Comparison of ENCODE assay signal across 8 cellular contexts in the genomic region with DNA sequence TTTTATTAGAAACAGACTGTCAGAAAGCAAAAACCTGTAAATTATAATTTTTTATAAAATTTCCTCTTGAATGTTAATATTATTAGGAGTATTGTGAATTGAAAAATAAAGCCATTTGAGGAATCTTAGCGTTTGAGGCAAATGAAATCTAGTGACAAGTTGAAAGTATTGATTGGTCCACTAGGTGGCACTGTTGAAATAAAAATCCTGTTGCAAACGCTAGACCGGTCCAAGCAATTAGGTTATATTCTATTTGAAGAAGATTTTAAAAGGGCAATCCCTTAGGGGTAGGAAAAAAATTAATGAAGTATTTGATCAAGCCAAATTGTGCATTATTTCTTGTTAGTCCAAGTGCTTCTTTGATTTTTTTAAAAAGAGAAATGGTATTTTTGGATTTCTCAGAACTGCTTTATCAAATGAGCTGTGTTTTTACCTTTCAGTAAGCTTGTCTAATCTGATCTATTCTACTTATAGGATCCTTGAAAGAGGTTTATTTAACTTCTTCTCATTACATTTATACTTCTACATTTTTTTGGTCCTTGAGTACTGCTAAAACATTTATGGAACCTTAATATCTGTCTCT. TPM values are rescaled to one million over a fixed set of nuclear protein-coding genes. Genes with fewer than 3 reads are reported as not detected.
DNase-seq lines count a peak whose midpoint lies in the region; ATAC-seq and TF ChIP-seq lines count a peak whose summit lies in the region.

No MANE protein-coding gene starts in this region.

- no peak overlapping the region for H4K91ac ChIP-seq in trophoblast cell (ENCODE audit: low read depth, low read length)

- no peak overlapping the region for H3K23ac ChIP-seq in trophoblast cell (ENCODE audit: low read length)

- intact Hi-C loops in cardiac septum (cut with DNase I) = no loop called here

- H3K4me2 ChIP-seq in trophoblast cell (ENCODE audit: low read length) = no peak overlapping the region

- H3K27ac Mint-ChIP-seq in T-helper 17 cell = no peak overlapping the region

- no peak overlapping the region for H3K4me3 Mint-ChIP-seq in T-helper 17 cell

- ATAC-seq in T-helper 17 cell = peak; percentile 66
- ATAC-seq in foreskin keratinocyte = peak; percentile 75
- no peak for ATAC-seq in GM19467 (IDR thresholded peaks at IDR 0.05; ENCODE audit: unreplicated experiment)

- no peak overlapping the region for H3K4ac ChIP-seq in trophoblast cell (ENCODE audit: low read depth, low read length)

- TF ChIP-seq CTCF in cardiac muscle cell (IDR thresholded peaks at IDR 0.05; ENCODE audit: low read depth, low read length) (peak; percentile 62), foreskin keratinocyte (conservative IDR thresholded peaks at IDR 0.05) (peak; percentile 79)

- H2AFZ ChIP-seq in trophoblast cell (ENCODE audit: insufficient read depth, low read length, poor library complexity) = no peak overlapping the region

- H4K12ac ChIP-seq in trophoblast cell (ENCODE audit: low read depth, low read length) = no peak overlapping the region

- H3K27me3 ChIP-seq in cardiac muscle cell (no peaks in the 10 kb centered on the region), HAP-1 (ENCODE audit: low read depth) (no peaks in the 10 kb centered on the region), foreskin keratinocyte (no peaks in the 10 kb centered on the region), trophoblast cell (ENCODE audit: insufficient read depth, low read length) (no peaks in the 10 kb centered on the region)

- no peak overlapping the region for H3K18ac ChIP-seq in trophoblast cell (ENCODE audit: low read length)

- DNase-seq in cardiac muscle cell (ENCODE audit: low read depth in 1 of 2, low spot score in 1 of 2) (peak; percentile 70 to 80), cardiac septum (ENCODE audit: low spot score) (no peak), HAP-1 (ENCODE audit: low spot score in 2 of 2) (peak; percentile 54 to 76), NCI-H187 (lab: John Stamatoyannopoulos, UW) (peak; percentile 39 to 63), T-helper 17 cell (no peak), foreskin keratinocyte (peak in 1 of 2 donors; percentile 27), trophoblast cell (peak; percentile 29 to 87)

- H3K27me3 Mint-ChIP-seq in T-helper 17 cell = no peaks in the 10 kb centered on the region

- H3K36me3 Mint-ChIP-seq in T-helper 17 cell (ENCODE audit: low read depth) = no peaks in the 10 kb centered on the region

- H3K4me3 ChIP-seq in cardiac muscle cell = no peak overlapping the region
- H3K4me3 ChIP-seq in HAP-1 = no peak overlapping the region
- H3K4me3 ChIP-seq in trophoblast cell (ENCODE audit: low read depth, low read length) = no peak overlapping the region

- H2BK120ac ChIP-seq in trophoblast cell (ENCODE audit: insufficient read depth, low read length, poor library complexity) = no peak overlapping the region

- H3K36me3 ChIP-seq in cardiac muscle cell (no peaks in the 10 kb centered on the region), HAP-1 (replicated peaks) (no peaks in the 10 kb centered on the region; the same call in 1 of the 2 replicates), trophoblast cell (ENCODE audit: control insufficient read depth in 1 of 2, insufficient read depth in 2 of 2, low read length in 2 of 2) (no peaks in the 10 kb centered on the region)

- no peak overlapping the region for H4K8ac ChIP-seq in trophoblast cell (ENCODE audit: low read depth, low read length)

- no peak overlapping the region for H2AK5ac ChIP-seq in trophoblast cell (ENCODE audit: low read length)

- no peaks in the 10 kb centered on the region for H3K9me3 ChIP-seq in cardiac muscle cell (ENCODE audit: low read depth)
- no peaks in the 10 kb centered on the region for H3K9me3 ChIP-seq in HAP-1
- H3K9me3 ChIP-seq in T-helper 17 cell (ENCODE audit: control insufficient read depth, low read length, poor library complexity, severe bottlenecking) = no peaks in the 10 kb centered on the region
- no peaks in the 10 kb centered on the region for H3K9me3 ChIP-seq in trophoblast cell (ENCODE audit: insufficient read depth, low read depth, low read length)

- H3K4me1 ChIP-seq in cardiac muscle cell (ENCODE audit: low read depth) = no peaks in the 10 kb centered on the region
- H3K4me1 ChIP-seq in HAP-1 = peaks cover 2% of the 10 kb centered on the region; the same call in 1 of the 2 replicates
- no peaks in the 10 kb centered on the region for H3K4me1 ChIP-seq in foreskin keratinocyte
- H3K4me1 ChIP-seq in trophoblast cell (ENCODE audit: control insufficient read depth in 1 of 2, insufficient read depth in 2 of 2, low read length in 2 of 2) = no peaks in the 10 kb centered on the region

- no CpG with 5 or more reads among the region's 3 CpGs for WGBS in trophoblast cell (ENCODE audit: extremely low coverage, insufficient coverage, insufficient read length)

- no peak overlapping the region for H3K27ac ChIP-seq in cardiac muscle cell
- no peak overlapping the region for H3K27ac ChIP-seq in foreskin keratinocyte
- no peak overlapping the region for H3K27ac ChIP-seq in trophoblast cell (ENCODE audit: low read depth, low read length)

- H2BK5ac ChIP-seq in trophoblast cell (ENCODE audit: low read depth, low read length, poor library complexity) = no peak overlapping the region

- in situ Hi-C loops in HAP-1 (cut with MboI; ENCODE audit: low sequenced_read_pairs) = loop anchor here (25.0 kb wide), 1 partner anchor 296 kb away; no protein-coding TSS in a partner anchor

- no peaks in the 10 kb centered on the region for H3K79me2 ChIP-seq in trophoblast cell (ENCODE audit: control insufficient read depth, insufficient read depth, low read length, poor library complexity)

- H3K4me1 Mint-ChIP-seq in T-helper 17 cell = peaks cover 2% of the 10 kb centered on the region

- H3K9ac ChIP-seq in trophoblast cell (ENCODE audit: low read length) = no peak overlapping the region

- no peak overlapping the region for H2BK12ac ChIP-seq in trophoblast cell (ENCODE audit: low read length)

- H3K14ac ChIP-seq in trophoblast cell (ENCODE audit: low read length) = no peak overlapping the region

- H3K79me1 ChIP-seq in trophoblast cell (ENCODE audit: low read length) = no peaks in the 10 kb centered on the region

RNA-seq across cellular contexts. Expression of gene ATG4C, which starts 57.7 kb away (rescaled TPM):
- total RNA-seq in cardiac muscle cell (7.8 and 9.0 TPM in 2 replicates), cardiac septum (7.6 TPM), T-helper 17 cell (1 to 10 TPM; 5.3 to 7.2 TPM), foreskin keratinocyte (9.4 and 9.6 TPM in 2 replicates)
- polyA plus RNA-seq in cardiac muscle cell (14.7 and 17.7 TPM in 2 replicates), foreskin keratinocyte (4.0 and 5.5 TPM in 2 replicates)
- polyA plus RNA-seq in trophoblast cell (2013) = 3.7 and 4.2 TPM in 2 replicates

Comparison
In these comparisons a context has a peak if more than half of its experiments do, and no peak if none do; other contexts are left out.
1. DNase-seq: peak in cardiac muscle cell (2 of 2), HAP-1 (2 of 2), NCI-H187 (2 of 2) and trophoblast cell (2 of 2); none in cardiac septum (single experiment) and T-helper 17 cell (0 of 3).